ENCODE assay signal across 13 cellular contexts in genomic region chr18:9961031-9961430, GRCh38. TPM values are rescaled to one million over a fixed set of nuclear protein-coding genes. Genes with fewer than 3 reads are reported as not detected.
DNase-seq lines count a peak whose midpoint lies in the region; ATAC-seq and TF ChIP-seq lines count a peak whose summit lies in the region.
"Had no signal": no experiment of that assay in that cellular context is flagged by ENCODE, and none has a peak within 500 bp of the region (broad histone marks: within the 10 kb centered on the region; RNA-seq: fewer than 3 reads in every experiment).

No MANE protein-coding gene starts in this region.

- no peak overlapping the region for H2BK120ac ChIP-seq in H9 (ENCODE audit: low read depth, low read length, poor library complexity, severe bottlenecking)

- H3K4me3 Mint-ChIP-seq in H9 = no peak overlapping the region
- H3K4me3 Mint-ChIP-seq: CD14-positive monocyte, naive B cell had no signal

- H3K27ac ChIP-seq in H9 (ENCODE audit: insufficient read length, low read depth, low read length) (no peak overlapping the region), mammary epithelial cell (ENCODE audit: insufficient read depth, low read depth, low read length) (no peak overlapping the region), testis (no peak overlapping the region)

- H4K20me1 ChIP-seq in H9 (ENCODE audit: control insufficient read depth, insufficient read depth, insufficient read length) = no peaks in the 10 kb centered on the region
- no peaks in the 10 kb centered on the region for H4K20me1 ChIP-seq in mammary epithelial cell (ENCODE audit: insufficient read depth, low read length)

- no peaks in the 10 kb centered on the region for H3K79me2 ChIP-seq in H9 (ENCODE audit: insufficient read depth, low read length)
- no peaks in the 10 kb centered on the region for H3K79me2 ChIP-seq in mammary epithelial cell (ENCODE audit: insufficient read depth, low read length)

- no peak overlapping the region for H4K91ac ChIP-seq in H9 (ENCODE audit: insufficient read length, low read depth, low read length)

- H3K36me3 ChIP-seq in mammary epithelial cell (ENCODE audit: insufficient read depth, low read length) = no peaks in the 10 kb centered on the region
- H3K36me3 ChIP-seq in testis (ENCODE audit: low read depth, missing control alignments) = no peaks in the 10 kb centered on the region

- H3K27me3 Mint-ChIP-seq in H9 (ENCODE audit: low read depth) = no peaks in the 10 kb centered on the region

- H2AFZ ChIP-seq in H9 (ENCODE audit: low read length) (no peak overlapping the region), mammary epithelial cell (ENCODE audit: low read depth, low read length) (no peak overlapping the region)

- H3K27me3 ChIP-seq in H9 (ENCODE audit: insufficient read depth, low read length) (no peaks in the 10 kb centered on the region), mammary epithelial cell (ENCODE audit: insufficient read depth, low read length) (no peaks in the 10 kb centered on the region), testis (no peaks in the 10 kb centered on the region)

- no peak overlapping the region for H3K4me2 ChIP-seq in H9 (ENCODE audit: insufficient read depth, insufficient read length, low read length)
- H3K4me2 ChIP-seq in mammary epithelial cell (ENCODE audit: insufficient read depth, low read depth, low read length) = no peak overlapping the region

- peak overlapping the region in 2 of 3 experiments; percentile 27 to 35; a peak in 4 of 7 replicates for H3K27ac Mint-ChIP-seq in H9
- H3K27ac Mint-ChIP-seq: CD14-positive monocyte had no signal

- no peaks in the 10 kb centered on the region for H3K36me3 Mint-ChIP-seq in H9 (ENCODE audit: insufficient read depth in 1 of 3, low read depth in 3 of 3)
- H3K36me3 Mint-ChIP-seq: naive B cell had no signal

- H3K9me3 ChIP-seq in H9 (ENCODE audit: control insufficient read depth, low read depth, low read length) = no peaks in the 10 kb centered on the region
- H3K9me3 ChIP-seq in mammary epithelial cell (replicated peaks; ENCODE audit: insufficient read depth, low read length) = no peaks in the 10 kb centered on the region
- H3K9me3 ChIP-seq in testis = no peaks in the 10 kb centered on the region

- no peaks in the 10 kb centered on the region for H3K9me3 Mint-ChIP-seq in H9
- H3K9me3 Mint-ChIP-seq: CD14-positive monocyte, naive B cell had no signal

- H3K4me1 Mint-ChIP-seq in H9 = peaks cover 12 to 21% of the 10 kb centered on the region in 2 experiments

- TF ChIP-seq POLR2A in testis (IDR thresholded peaks at IDR 0.05) = no peak

- H3K4me3 ChIP-seq in mammary epithelial cell (replicated peaks in 1 of 3; ENCODE audit: insufficient read depth in 1 of 3, low read depth in 2 of 3, low read length in 3 of 3) (no peak overlapping the region), testis (no peak overlapping the region)

- peaks cover 4% of the 10 kb centered on the region; the same call in 1 of the 2 replicates for H3K4me1 ChIP-seq in H9 (ENCODE audit: insufficient read depth, low read length)
- no peaks in the 10 kb centered on the region for H3K4me1 ChIP-seq in mammary epithelial cell (ENCODE audit: insufficient read depth, low read length)
- H3K4me1 ChIP-seq in testis = peaks cover 8% of the 10 kb centered on the region

- WGBS in H9 (ENCODE audit: extremely low coverage, insufficient read length, low lambda C conversion rate) = no CpG with 5 or more reads among the region's 4 CpGs
- 44% methylated on average over 4 of the region's 4 CpGs for WGBS in mammary epithelial cell (ENCODE audit: low coverage, missing lambda C conversion rate)
- 29 to 33% methylated on average over 4 of the region's 4 CpGs for WGBS in testis, 2 donors

- no peak overlapping the region for H2BK12ac ChIP-seq in H9 (ENCODE audit: insufficient read length, low read depth, low read length)

- no peak overlapping the region for H2BK20ac ChIP-seq in H9 (ENCODE audit: low read depth, low read length, poor library complexity, severe bottlenecking)

- in situ Hi-C loops in mammary epithelial cell (cut with MboI; ENCODE audit: low sequenced_read_pairs in 2 of 2) = no loop called here

- H2AK5ac ChIP-seq in H9 (ENCODE audit: insufficient read length, low read length) = no peak overlapping the region

- H4K5ac ChIP-seq in H9 (ENCODE audit: insufficient read length, low read depth, low read length) = no peak overlapping the region

- H3K9ac ChIP-seq in H9 (ENCODE audit: extremely low read depth, insufficient read length, low read length) = no peak overlapping the region
- no peak overlapping the region for H3K9ac ChIP-seq in mammary epithelial cell (ENCODE audit: insufficient read depth, low read length)

- no peak overlapping the region for H3T11ph ChIP-seq in H9 (ENCODE audit: low read length)

- no peak overlapping the region for H4K8ac ChIP-seq in H9 (replicated peaks; ENCODE audit: insufficient read length, low read depth, low read length)

- H3K14ac ChIP-seq in H9 (ENCODE audit: insufficient read depth, low read length) = no peak overlapping the region

- CTCF ChIA-PET in mammary epithelial cell (lab: Charles Lee; ENCODE audit: low non-redundant PET) = no interaction called here

- no peak for TF ChIP-seq CTCF in H9 (conservative IDR thresholded peaks at IDR 0.05)
- no peak for TF ChIP-seq CTCF in mammary epithelial cell (conservative IDR thresholded peaks at IDR 0.05 in 1 of 2, IDR thresholded peaks at IDR 0.05 in 1 of 2; ENCODE audit: extremely low read depth in 1 of 2, insufficient read depth in 1 of 2, low read depth in 1 of 2, low read length in 2 of 2)
- TF ChIP-seq CTCF in testis (IDR thresholded peaks at IDR 0.05) = no peak

- ATAC-seq in HG03135 (IDR thresholded peaks at IDR 0.05; ENCODE audit: unreplicated experiment) = no peak
- ATAC-seq: HCT116 had no signal

- no peaks in the 10 kb centered on the region for H3K79me1 ChIP-seq in H9 (ENCODE audit: insufficient read depth, low read depth, low read length, poor library complexity, severe bottlenecking)

- H3K18ac ChIP-seq in H9 (ENCODE audit: insufficient read length, low read depth, low read length) = no peak overlapping the region

- intact Hi-C loops in mammary epithelial cell (cut with micrococcal nuclease) = no loop called here
- intact Hi-C loops in testis (cut with DNase I; ENCODE audit: low total_unique reads) = no loop called here

- H3K23ac ChIP-seq in H9 (ENCODE audit: insufficient read length, low read depth, low read length) = no peak overlapping the region

- BruUV-seq in mammary epithelial cell (replicated peaks; lab: Mats Ljungman, UMichigan) = TSS peak; percentile 1

- H2BK5ac ChIP-seq in H9 (ENCODE audit: insufficient read length, low read length) = no peak overlapping the region

- no peak overlapping the region for H3K56ac ChIP-seq in H9 (ENCODE audit: insufficient read length, low read depth, low read length)

- H3K23me2 ChIP-seq in H9 (ENCODE audit: insufficient read length, low read depth, low read length, poor library complexity, severe bottlenecking) = no peaks in the 10 kb centered on the region

- no peak overlapping the region for H2BK15ac ChIP-seq in H9 (ENCODE audit: low read depth, low read length)

- no peak overlapping the region for H3K4ac ChIP-seq in H9 (ENCODE audit: low read depth, low read length)

- DNase-seq in AG08396 (ENCODE audit: low spot score) (peak; percentile 25), H9 (no peak), mammary epithelial cell (no peak), medulla oblongata (ENCODE audit: extremely low spot score) (peak; percentile 47), testis (no peak)
- no peak for DNase-seq in stimulated activated CD4-positive, alpha-beta T cell treated with anti-CD3 and anti-CD28 coated beads, Interleukin-12 subunit alpha, Interleukin-12 subunit beta, amount 100 ng/mL, for 4 hours
- no peak for DNase-seq in central memory CD4-positive, alpha-beta T cell
- DNase-seq: activated naive CD4-positive, alpha-beta T cell treated with Interleukin-2 at 50 U/mL for 16 hours; naive B cell; SHP77 treated with DMSO at 0.1 percent for 48 hours had no signal

- dilution Hi-C loops in mammary epithelial cell (cut with HindIII; ENCODE audit: low sequenced_read_pairs) = no loop called here

RNA-seq across cellular contexts. Expression of gene VAPA, which starts 47.2 kb away (rescaled TPM):
- total RNA-seq in H9 (2021) = 126 and 141 TPM in 2 replicates
- total RNA-seq in mammary epithelial cell = 100 to 1,000 TPM; 199 to 223 TPM
- 225 TPM for polyA plus RNA-seq in mammary epithelial cell
- 311 TPM for polyA minus RNA-seq in mammary epithelial cell
- total RNA-seq in testis = 100 to 1,000 TPM; 177 to 224 TPM
- polyA plus RNA-seq in testis (ENCODE audit: insufficient read depth, low read depth, low replicate concordance) = 180 TPM

Comparison
In these comparisons a context has a peak if more than half of its experiments do, and no peak if none do; other contexts are left out.
1. DNase-seq: peak in AG08396 (single experiment) and medulla oblongata (single experiment); none in H9 (single experiment), mammary epithelial cell (single experiment), stimulated activated CD4-positive, alpha-beta T cell treated with anti-CD3 and anti-CD28 coated beads, Interleukin-12 subunit alpha, Interleukin-12 subunit beta, amount 100 ng/mL, for 4 hours (single experiment), central memory CD4-positive, alpha-beta T cell (single experiment) and testis (single experiment).